Comparison of ENCODE assay signal across 9 cellular contexts in genomic region chr14:69580009-69580577, GRCh38. TPM values are rescaled to one million over a fixed set of nuclear protein-coding genes. Genes with fewer than 3 reads are reported as not detected.
DNase-seq lines count a peak whose midpoint lies in the region; ATAC-seq, FAIRE-seq and TF ChIP-seq lines count a peak whose summit lies in the region.
"Had no signal": no experiment of that assay in that cellular context is flagged by ENCODE, and none has a peak within 500 bp of the region (broad histone marks: within the 10 kb centered on the region; RNA-seq: fewer than 3 reads in every experiment).

No MANE protein-coding gene starts in this region.

- H3K36me3 ChIP-seq in bronchial epithelial cell (ENCODE audit: control insufficient read depth, insufficient read depth, low read length) (no peaks in the 10 kb centered on the region), lower lobe of right lung (no peaks in the 10 kb centered on the region)
- H3K36me3 ChIP-seq in CD8-positive, alpha-beta T cell (ENCODE audit: insufficient read depth, low read length): no peaks in the 10 kb centered on the region

- no peak overlapping the region for H3K27ac Mint-ChIP-seq in CD8-positive, alpha-beta T cell

- peak; percentile 57 to 63 for ATAC-seq in lower lobe of right lung
- ATAC-seq in GM18519 (IDR thresholded peaks at IDR 0.05; ENCODE audit: low FRiP score, unreplicated experiment): no peak
- no peak for ATAC-seq in GM19023 (IDR thresholded peaks at IDR 0.05; ENCODE audit: unreplicated experiment)
- no peak for ATAC-seq in CD8-positive, alpha-beta T cell

- H3K27me3 ChIP-seq in AG04450 (ENCODE audit: control insufficient read depth, insufficient read depth, low read length) (peaks cover 22% of the 10 kb centered on the region), bronchial epithelial cell (ENCODE audit: control insufficient read depth, insufficient read depth, low read length) (peaks cover 5% of the 10 kb centered on the region), lower lobe of right lung (ENCODE audit: low read depth) (peaks cover 18% of the 10 kb centered on the region)
- H3K27me3 ChIP-seq in CD8-positive, alpha-beta T cell (ENCODE audit: insufficient read depth, low read length): peaks cover 4% of the 10 kb centered on the region

- CTCF ChIA-PET in AG04450 (lab: Charles Lee): interaction anchor here (0.5 to 1.7 kb wide), 27 partner anchors 8 to 338 kb away, joined by 3 to 18 read pairs (median 4); partner anchors contain the start of gene SRSF5
- CTCF ChIA-PET in CD8-positive, alpha-beta T cell (lab: Charles Lee): interaction anchor here (1.0 to 1.9 kb wide), 4 partner anchors 9 to 337 kb away, joined by 3 to 6 read pairs (median 4); no protein-coding TSS in a partner anchor

- H3K9me3 ChIP-seq in AG04450 (ENCODE audit: control insufficient read depth, insufficient read depth, low read length) (no peaks in the 10 kb centered on the region; the same call in 1 of the 2 replicates), lower lobe of right lung (no peaks in the 10 kb centered on the region)
- no peaks in the 10 kb centered on the region for H3K9me3 ChIP-seq in CD8-positive, alpha-beta T cell (ENCODE audit: low read length)

- FAIRE-seq in GM12892 (lab: Jason Lieb, UNC): peak; percentile 21
- FAIRE-seq in bronchial epithelial cell (lab: Jason Lieb, UNC): peak; percentile 96

- no peaks in the 10 kb centered on the region for H3K4me1 Mint-ChIP-seq in CD8-positive, alpha-beta T cell (ENCODE audit: low read depth)

- POLR2A ChIA-PET in AG04450 (lab: Yijun Ruan, JAX): interaction anchor here (0.6 to 1.3 kb wide), 2 partner anchors 187 to 427 kb away, joined by 3 to 9 read pairs; partner anchors contain the start of genes DCAF5 and SRSF5
- POLR2A ChIA-PET in CD8-positive, alpha-beta T cell (lab: Charles Lee): interaction anchor here (1.3 kb wide), 1 partner anchor 187 kb away, joined by 4 read pairs; the partner anchor contains the start of gene SRSF5

- no peak overlapping the region for H3K27ac ChIP-seq in AG04450 (ENCODE audit: low read depth, low read length)
- H3K27ac ChIP-seq in lower lobe of right lung: no peak overlapping the region
- H3K27ac ChIP-seq in CD8-positive, alpha-beta T cell (ENCODE audit: low read depth, low read length): no peak overlapping the region

- H3K4me3 ChIP-seq in AG04450 (ENCODE audit: low read depth, low read length): no peak overlapping the region
- H3K4me3 ChIP-seq in bronchial epithelial cell (ENCODE audit: low read depth, low read length): no peak overlapping the region
- no peak overlapping the region for H3K4me3 ChIP-seq in lower lobe of right lung
- no peak overlapping the region for H3K4me3 ChIP-seq in CD8-positive, alpha-beta T cell (ENCODE audit: low read depth, low read length)

- TF ChIP-seq CTCF in AG04450 (IDR thresholded peaks at IDR 0.05; ENCODE audit: low read depth, low read length) (peak; percentile 82), bronchial epithelial cell (IDR thresholded peaks at IDR 0.05; ENCODE audit: insufficient read depth, low read length, severe bottlenecking) (peak; percentile 69), lower lobe of right lung (IDR thresholded peaks at IDR 0.05) (peak; percentile 37)
- no peak for TF ChIP-seq CTCF in CD8-positive, alpha-beta T cell (IDR thresholded peaks at IDR 0.05)

- H3K9me3 Mint-ChIP-seq in CD8-positive, alpha-beta T cell: no peaks in the 10 kb centered on the region

- no peak overlapping the region for H3K4me3 Mint-ChIP-seq in CD8-positive, alpha-beta T cell

- TF ChIP-seq POLR2A in GM12892 (IDR thresholded peaks at IDR 0.05; ENCODE audit: low read depth, low read length): no peak

- intact Hi-C loops in lower lobe of right lung (cut with DNase I): no loop called here
- intact Hi-C loops in CD8-positive, alpha-beta T cell (cut with DNase I, micrococcal nuclease): no loop called here

- H3K27me3 Mint-ChIP-seq in CD8-positive, alpha-beta T cell (ENCODE audit: low read depth): peaks cover 18% of the 10 kb centered on the region

- no peaks in the 10 kb centered on the region for H3K36me3 Mint-ChIP-seq in CD8-positive, alpha-beta T cell

- no peaks in the 10 kb centered on the region for H3K4me1 ChIP-seq in lower lobe of right lung
- H3K4me1 ChIP-seq in CD8-positive, alpha-beta T cell (ENCODE audit: insufficient read depth, low read length): no peaks in the 10 kb centered on the region

- peak; percentile 91 for DNase-seq in AG04450 (ENCODE audit: low read depth, low spot score)
- DNase-seq in GM12892 (ENCODE audit: insufficient read length): no peak
- DNase-seq in NCI-H526 treated with DMSO at 0.1 percent for 48 hours (lab: John Stamatoyannopoulos, UW): peak; percentile 8
- peak; percentile 99 for DNase-seq in bronchial epithelial cell (ENCODE audit: low read depth)
- no peak for DNase-seq in lower lobe of right lung
- no peak for DNase-seq in CD8-positive, alpha-beta T cell

RNA-seq across cellular contexts. Expression of gene CCDC177, which starts 5.4 kb away (rescaled TPM):
- not detected in 2 replicates for polyA plus RNA-seq in AG04450 (2011; rRNA removed)
- polyA minus RNA-seq in AG04450 (2011; rRNA and poly(A)+ RNA removed): 0.05 TPM in 1 of 2 replicates, not detected in the other
- polyA plus RNA-seq in GM12892 (2012; ENCODE audit: missing spikeins): not detected
- total RNA-seq in bronchial epithelial cell (not detected in 2 replicates), lower lobe of right lung (not detected)
- not detected for total RNA-seq in CD8-positive, alpha-beta T cell
- total RNA-seq: dermis microvascular lymphatic vessel endothelial cell had no signal

RNA-seq across cellular contexts. Expression of gene SUSD6, which starts 31.3 kb away (rescaled TPM):
- 14.4 and 16.3 TPM in 2 replicates for polyA plus RNA-seq in AG04450 (2011; rRNA removed)
- 20.5 and 26.1 TPM in 2 replicates for polyA minus RNA-seq in AG04450 (2011; rRNA and poly(A)+ RNA removed)
- polyA plus RNA-seq in GM12892 (2012; ENCODE audit: missing spikeins): 19.0 TPM
- 3.9 and 5.6 TPM in 2 replicates for total RNA-seq in bronchial epithelial cell
- 80.1 TPM for total RNA-seq in lower lobe of right lung
- 10 to 100 TPM; 86.4 to 92.2 TPM for total RNA-seq in CD8-positive, alpha-beta T cell

Comparison
In these comparisons a context has a peak if more than half of its experiments do, and no peak if none do; other contexts are left out.
1. DNase-seq: peak in AG04450 (single experiment), NCI-H526 treated with DMSO at 0.1 percent for 48 hours (single experiment) and bronchial epithelial cell (single experiment); none in GM12892 (single experiment), lower lobe of right lung (single experiment) and CD8-positive, alpha-beta T cell (0 of 7).
2. ATAC-seq: peak in lower lobe of right lung (2 of 2); none in GM18519 (single experiment), GM19023 (single experiment) and CD8-positive, alpha-beta T cell (single experiment).
3. RNA of gene SUSD6, which starts 31.3 kb away (total RNA-seq): 86.4 to 92.2 TPM in CD8-positive, alpha-beta T cell and 80.1 TPM in lower lobe of right lung (single experiment); 3.9 to 5.6 TPM in bronchial epithelial cell; every median in the first group is over 10 times any median in the second.